In the genomic region with DNA sequence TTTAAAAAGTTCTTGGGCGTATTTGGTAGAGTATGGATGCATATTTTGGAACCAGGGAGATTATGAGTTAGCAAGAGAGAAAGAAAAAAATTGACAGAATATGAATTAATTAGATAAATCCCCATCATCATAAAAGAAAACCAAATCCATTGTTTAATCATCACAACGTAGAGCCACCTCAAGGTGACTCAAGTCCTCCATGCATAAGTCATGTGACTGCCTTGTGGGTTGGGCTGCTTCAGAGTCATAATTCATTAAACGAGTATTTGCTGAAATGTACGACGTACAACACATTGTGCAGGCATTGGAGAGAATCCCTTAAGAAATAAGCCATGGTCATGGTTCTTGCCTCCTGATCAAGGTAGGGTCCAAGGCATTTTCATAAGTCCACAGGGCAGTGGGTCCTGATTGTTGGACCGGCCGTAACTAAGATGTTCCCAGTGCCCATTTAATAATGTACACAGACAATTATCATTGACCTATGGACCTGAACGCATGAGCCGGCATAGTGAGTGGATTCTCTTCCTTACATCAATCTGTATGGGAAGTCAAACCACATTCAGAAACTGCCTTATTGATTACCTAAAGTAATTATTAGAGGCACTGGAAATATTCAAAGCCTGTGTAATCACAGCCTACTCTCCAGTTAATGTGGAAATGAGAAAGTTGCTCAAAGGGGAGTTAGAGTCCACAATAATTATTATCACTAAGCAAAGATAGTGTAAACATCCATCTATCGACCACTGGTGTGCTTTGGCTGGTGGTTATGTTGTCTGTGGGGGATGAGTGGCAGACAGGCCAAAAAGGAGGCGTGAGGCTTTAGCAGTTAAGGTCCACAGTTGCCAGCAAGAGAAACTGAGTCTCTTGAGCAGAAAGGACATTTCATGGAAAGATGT, we compare ENCODE assay signal across 15 cellular contexts.
"Had no signal": no experiment of that assay in that cellular context is flagged by ENCODE, and none has a peak within 500 bp of the region (broad histone marks: within the 10 kb centered on the region; RNA-seq: fewer than 3 reads in every experiment).

No MANE protein-coding gene starts in this region.

- DNase-seq: activated B cell treated with CpG ODN at 0.5 μM for 24 hours; central memory CD4-positive, alpha-beta T cell; cortex of kidney; effector memory CD8-positive, alpha-beta T cell; hippocampal formation; lower lobe of right lung; ovary; SHP77 treated with DMSO at 0.1 percent for 48 hours; stomach; T-helper 2 cell had no signal

- H3K36me3 ChIP-seq: lower lobe of right lung, ovary, stomach had no signal

- H3K4me3 ChIP-seq: lower lobe of right lung, ovary, stomach had no signal

- H3K27me3 Mint-ChIP-seq: activated B cell treated with CpG ODN at 0.5 μM for 24 hours; effector memory CD8-positive, alpha-beta T cell had no signal

- H3K27ac ChIP-seq: lower lobe of right lung, ovary, stomach had no signal

- ATAC-seq: effector memory CD8-positive, alpha-beta T cell; lower lobe of right lung had no signal

- H3K4me3 Mint-ChIP-seq: activated B cell treated with CpG ODN at 0.5 μM for 24 hours; effector memory CD8-positive, alpha-beta T cell; mesothelial cell of epicardium; neural crest cell had no signal

- H3K4me1 Mint-ChIP-seq: neural crest cell had no signal

- H3K27me3 ChIP-seq: ovary, stomach had no signal

- H3K9me3 Mint-ChIP-seq: activated B cell treated with CpG ODN at 0.5 μM for 24 hours; activated T-helper 2 cell treated with anti-CD3 and anti-CD28 coated beads, Interferon-gamma antibody, Interleukin-2, Interleukin-4, amounts not matched to agents 10 μg/mL and 5 μg/mL and 100 μg/mL, durations not matched to agents 14 hours and 24 hours and 36 hours; effector memory CD8-positive, alpha-beta T cell; mesothelial cell of epicardium; neural crest cell had no signal

- H3K27ac Mint-ChIP-seq: activated B cell treated with CpG ODN at 0.5 μM for 24 hours; activated T-helper 2 cell treated with anti-CD3 and anti-CD28 coated beads, Interferon-gamma antibody, Interleukin-2, Interleukin-4, amounts not matched to agents 10 μg/mL and 5 μg/mL and 100 μg/mL, durations not matched to agents 14 hours and 24 hours and 36 hours; effector memory CD8-positive, alpha-beta T cell; mesothelial cell of epicardium had no signal

- H3K36me3 Mint-ChIP-seq: mesothelial cell of epicardium had no signal

- H3K9me3 ChIP-seq: lower lobe of right lung, ovary, stomach had no signal

- FAIRE-seq: TTC549, urothelium cell line had no signal
